In the genomic region with DNA sequence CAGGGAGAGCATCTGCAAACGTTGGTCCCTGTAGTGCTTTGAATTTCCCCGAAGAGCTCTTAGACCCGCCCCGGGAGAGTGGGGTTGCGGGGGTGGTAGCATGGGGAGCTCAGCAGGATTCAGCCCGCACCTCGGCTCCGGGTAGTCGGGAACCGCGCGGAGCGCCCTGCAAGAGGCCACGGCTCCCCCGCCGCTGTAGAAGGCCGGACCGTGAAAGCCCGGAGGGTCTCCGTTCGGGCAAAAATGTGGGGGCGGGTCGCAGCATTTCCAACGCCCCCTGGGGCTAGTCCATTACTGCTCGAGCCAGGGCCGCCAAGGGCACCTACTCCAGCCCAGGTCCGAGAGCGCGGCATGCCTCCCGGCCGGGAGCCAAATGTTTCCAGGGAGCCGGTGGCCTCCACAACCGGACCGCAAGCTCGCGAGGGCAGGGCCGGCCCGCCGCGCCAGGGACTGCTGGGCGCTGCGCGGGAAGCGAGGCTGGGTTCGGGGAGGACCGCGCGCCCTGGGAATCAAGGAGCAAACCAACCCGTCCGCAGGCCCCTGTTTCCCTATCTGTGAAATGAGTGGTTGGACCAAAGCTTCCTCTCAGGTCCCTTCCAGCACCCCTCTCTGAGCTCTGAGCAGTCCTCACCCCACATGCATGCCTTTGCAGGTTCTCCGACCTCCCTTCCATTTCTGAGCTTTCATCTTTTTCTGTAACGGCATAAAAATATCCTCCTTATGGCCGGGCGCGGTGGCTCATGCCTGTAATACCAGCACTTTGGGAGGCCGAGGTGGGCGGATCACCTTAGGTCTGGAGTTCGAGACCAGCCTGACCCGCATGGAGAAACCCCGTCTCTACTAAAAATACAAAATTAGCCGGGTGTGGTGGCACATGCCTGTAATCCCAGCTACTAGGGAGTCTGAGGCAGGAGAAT, we compare ENCODE assay signal across 8 cellular contexts. TPM values are rescaled to one million over a fixed set of nuclear protein-coding genes. Genes with fewer than 3 reads are reported as not detected.
A peak's percentile ranks its signal among the peaks of the same experiment; 100 is the strongest.
DNase-seq lines count a peak whose midpoint lies in the region; ATAC-seq, FAIRE-seq and TF ChIP-seq lines count a peak whose summit lies in the region.

No MANE protein-coding gene starts in this region.

- peak overlapping the region; percentile 97 for H3K4me3 ChIP-seq in fibroblast of pulmonary artery (replicated peaks; ENCODE audit: low read depth, low read length)

- H3K4me3 Mint-ChIP-seq in activated T-cell treated with anti-CD3 and anti-CD28 coated beads, Interleukin-2, amount 50 U/mL, for 24 hours: peak overlapping the region; percentile 85
- H3K4me3 Mint-ChIP-seq in natural killer cell treated with Interleukin-12 subunit alpha and Interleukin-12 subunit beta and Interleukin-15 and Interleukin-18, amount 100 ng/mL, for 72 hours: peak overlapping the region; percentile 90

- peaks cover 6% of the 10 kb centered on the region for H3K36me3 Mint-ChIP-seq in activated T-cell treated with anti-CD3 and anti-CD28 coated beads, Interleukin-2, amount 50 U/mL, for 24 hours (ENCODE audit: low read depth)
- no peaks in the 10 kb centered on the region for H3K36me3 Mint-ChIP-seq in natural killer cell treated with Interleukin-12 subunit alpha and Interleukin-12 subunit beta and Interleukin-15 and Interleukin-18, amount 100 ng/mL, for 72 hours

- no peak for TF ChIP-seq CTCF in GM10266 (IDR thresholded peaks at IDR 0.05; ENCODE audit: control insufficient read depth, insufficient read depth, low read depth, missing control alignments)
- no peak for TF ChIP-seq CTCF in fibroblast of pulmonary artery (IDR thresholded peaks at IDR 0.05; ENCODE audit: low read length, missing control alignments)

- H3K9me3 Mint-ChIP-seq in activated T-cell treated with anti-CD3 and anti-CD28 coated beads, Interleukin-2, amount 50 U/mL, for 24 hours: no peaks in the 10 kb centered on the region
- H3K9me3 Mint-ChIP-seq in natural killer cell treated with Interleukin-12 subunit alpha and Interleukin-12 subunit beta and Interleukin-15 and Interleukin-18, amount 100 ng/mL, for 72 hours: no peaks in the 10 kb centered on the region

- H3K4me1 Mint-ChIP-seq in activated T-cell treated with anti-CD3 and anti-CD28 coated beads, Interleukin-2, amount 50 U/mL, for 24 hours (ENCODE audit: low read depth): peaks cover 45% of the 10 kb centered on the region
- peaks cover 27 to 29% of the 10 kb centered on the region in 2 donors for H3K4me1 Mint-ChIP-seq in natural killer cell treated with Interleukin-12 subunit alpha and Interleukin-12 subunit beta and Interleukin-15 and Interleukin-18, amount 100 ng/mL, for 72 hours (ENCODE audit: low read depth in 2 of 2)

- peak overlapping the region; percentile 90 for H3K27ac Mint-ChIP-seq in activated T-cell treated with anti-CD3 and anti-CD28 coated beads, Interleukin-2, amount 50 U/mL, for 24 hours
- peak overlapping the region in 1 of 2 donors; percentile 62 for H3K27ac Mint-ChIP-seq in natural killer cell treated with Interleukin-12 subunit alpha and Interleukin-12 subunit beta and Interleukin-15 and Interleukin-18, amount 100 ng/mL, for 72 hours

- peak; percentile 68 for DNase-seq in GM10266 (ENCODE audit: extremely low spot score)
- DNase-seq in HCEC 1CT: peak; percentile 45
- DNase-seq in LHCN-M2 (ENCODE audit: low read depth): peak; percentile 33
- peak; percentile 63 for DNase-seq in activated T-cell treated with anti-CD3 and anti-CD28 coated beads, Interleukin-2, amount 50 U/mL, for 24 hours
- DNase-seq in fibroblast of pulmonary artery (ENCODE audit: low read depth): peak; percentile 37
- DNase-seq in natural killer cell treated with Interleukin-12 subunit alpha and Interleukin-12 subunit beta and Interleukin-15 and Interleukin-18, amount 100 ng/mL, for 72 hours (ENCODE audit: low spot score): no peak
- DNase-seq in urothelium cell line (ENCODE audit: low spot score): peak; percentile 51
- no peak for DNase-seq in DMS79 (lab: John Stamatoyannopoulos, UW)

- FAIRE-seq in urothelium cell line (lab: Jason Lieb, UNC): no peak

- ATAC-seq in natural killer cell treated with Interleukin-12 subunit alpha and Interleukin-12 subunit beta and Interleukin-15 and Interleukin-18, amount 100 ng/mL, for 72 hours: peak; percentile 58

- H3K27me3 Mint-ChIP-seq in activated T-cell treated with anti-CD3 and anti-CD28 coated beads, Interleukin-2, amount 50 U/mL, for 24 hours: no peaks in the 10 kb centered on the region
- H3K27me3 Mint-ChIP-seq in natural killer cell treated with Interleukin-12 subunit alpha and Interleukin-12 subunit beta and Interleukin-15 and Interleukin-18, amount 100 ng/mL, for 72 hours: no peaks in the 10 kb centered on the region

RNA-seq across cellular contexts. Expression of a gene that starts 0.8 kb away (rescaled TPM):
- 10.1 and 10.2 TPM in 2 replicates for total RNA-seq in LHCN-M2 (2014; rRNA removed)
- 13.0 TPM for polyA plus RNA-seq in LHCN-M2 (2012)
- 10 to 100 TPM; 42.7 to 53.6 TPM for total RNA-seq in natural killer cell treated with Interleukin-12 subunit alpha and Interleukin-12 subunit beta and Interleukin-15 and Interleukin-18, amount 100 ng/mL, for 72 hours

RNA-seq across cellular contexts. Expression of a gene that starts 6.0 kb away (rescaled TPM):
- total RNA-seq in LHCN-M2 (2014; rRNA removed): not detected in 2 replicates
- polyA plus RNA-seq in LHCN-M2 (2012): not detected
- total RNA-seq in natural killer cell treated with Interleukin-12 subunit alpha and Interleukin-12 subunit beta and Interleukin-15 and Interleukin-18, amount 100 ng/mL, for 72 hours: not detected

RNA-seq across cellular contexts. Expression of a gene that starts 41.1 kb away (rescaled TPM):
- 71.4 and 77.4 TPM in 2 replicates for total RNA-seq in LHCN-M2 (2014; rRNA removed)
- polyA plus RNA-seq in LHCN-M2 (2012): 57.0 TPM
- 100 to 1,000 TPM; 102 to 127 TPM for total RNA-seq in natural killer cell treated with Interleukin-12 subunit alpha and Interleukin-12 subunit beta and Interleukin-15 and Interleukin-18, amount 100 ng/mL, for 72 hours

RNA-seq across cellular contexts. Expression of a gene that starts 58.1 kb away (rescaled TPM):
- not detected in 2 replicates for total RNA-seq in LHCN-M2 (2014; rRNA removed)
- polyA plus RNA-seq in LHCN-M2 (2012): not detected
- total RNA-seq in natural killer cell treated with Interleukin-12 subunit alpha and Interleukin-12 subunit beta and Interleukin-15 and Interleukin-18, amount 100 ng/mL, for 72 hours: not detected

Comparison
In these comparisons a context has a peak if more than half of its experiments do, and no peak if none do; other contexts are left out.
1. DNase-seq: peak in GM10266 (single experiment), HCEC 1CT (single experiment), LHCN-M2 (single experiment), activated T-cell treated with anti-CD3 and anti-CD28 coated beads, Interleukin-2, amount 50 U/mL, for 24 hours (single experiment), fibroblast of pulmonary artery (single experiment) and urothelium cell line (single experiment); none in natural killer cell treated with Interleukin-12 subunit alpha and Interleukin-12 subunit beta and Interleukin-15 and Interleukin-18, amount 100 ng/mL, for 72 hours (single experiment) and DMS79 (single experiment).